In the genomic region with DNA sequence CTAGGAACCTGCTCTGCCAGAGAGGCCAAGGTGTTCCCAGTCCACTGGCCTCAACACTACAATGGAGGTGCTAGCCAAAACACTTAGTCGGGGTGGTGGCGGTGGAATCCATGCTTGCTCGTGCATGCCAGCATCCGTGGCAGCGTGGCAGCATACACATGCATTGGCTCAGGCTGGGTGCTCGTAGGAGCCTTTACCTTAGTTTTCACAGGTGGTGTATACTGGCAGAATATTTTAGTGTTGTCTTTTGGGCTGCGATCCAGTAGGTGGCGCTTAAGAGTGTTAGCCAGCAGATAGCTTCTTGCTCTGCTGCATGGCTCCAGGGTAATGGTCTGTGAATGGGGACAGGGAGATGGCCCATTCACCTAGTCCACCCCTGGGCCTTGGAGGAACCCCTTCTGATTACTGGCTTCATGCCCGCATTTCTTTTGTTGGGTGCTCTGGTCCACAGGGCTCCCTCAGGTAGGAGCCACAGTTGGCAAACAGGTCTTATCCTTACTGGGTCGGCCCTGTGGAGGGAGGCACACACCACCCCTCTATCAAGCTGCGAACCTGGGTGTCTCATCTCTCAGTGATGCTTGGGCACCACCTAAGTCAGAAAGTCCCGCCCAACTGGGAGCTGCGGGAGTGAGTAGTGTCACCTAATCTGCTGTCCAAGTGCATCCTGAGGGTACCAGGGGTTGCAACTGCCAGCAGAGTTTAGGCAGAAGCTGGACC, we compare ENCODE assay signal across 9 cellular contexts. TPM values are rescaled to one million over a fixed set of nuclear protein-coding genes. Genes with fewer than 3 reads are reported as not detected.
DNase-seq lines count a peak whose midpoint lies in the region; ATAC-seq lines count a peak whose summit lies in the region.
"Had no signal": no experiment of that assay in that cellular context is flagged by ENCODE, and none has a peak within 500 bp of the region (broad histone marks: within the 10 kb centered on the region; RNA-seq: fewer than 3 reads in every experiment).

No MANE protein-coding gene starts in this region.

- CTCF ChIA-PET in activated CD4-positive, alpha-beta memory T cell treated with anti-CD3 and anti-CD28 coated beads for 36 hours (lab: Charles Lee): interaction anchor here (1.0 to 1.3 kb wide), 3 partner anchors 11 to 25 kb away, joined by 3 to 4 read pairs (median 3); no protein-coding TSS in a partner anchor
- CTCF ChIA-PET in activated CD4-positive, alpha-beta memory T cell treated with anti-CD3 and anti-CD28 coated beads, Interleukin-2, amount 10 ng/mL, durations not matched to agents 7 days and 5 days (lab: Charles Lee): interaction anchor here (0.9 to 1.2 kb wide), 2 partner anchors 11 to 97 kb away, joined by 3 read pairs; no protein-coding TSS in a partner anchor

- H3K36me3 ChIP-seq in iPS DF 6.9 (ENCODE audit: control insufficient read depth, insufficient read depth, low read length): no peaks in the 10 kb centered on the region
- no peaks in the 10 kb centered on the region for H3K36me3 ChIP-seq in effector memory CD4-positive, alpha-beta T cell (ENCODE audit: control insufficient read depth, insufficient read depth, low read length)

- H3K9me3 Mint-ChIP-seq in activated CD4-positive, alpha-beta memory T cell treated with anti-CD3 and anti-CD28 coated beads for 36 hours: peaks cover 4% of the 10 kb centered on the region
- no peaks in the 10 kb centered on the region for H3K9me3 Mint-ChIP-seq in activated CD4-positive, alpha-beta memory T cell treated with anti-CD3 and anti-CD28 coated beads, Interleukin-2, amount 10 ng/mL, durations not matched to agents 7 days and 5 days

- no peak overlapping the region for H3K4me3 ChIP-seq in iPS DF 6.9 (ENCODE audit: low read length)
- no peak overlapping the region for H3K4me3 ChIP-seq in effector memory CD4-positive, alpha-beta T cell (ENCODE audit: insufficient read depth, low read depth, low read length, poor library complexity, severe bottlenecking)

- POLR2A ChIA-PET in activated CD4-positive, alpha-beta memory T cell treated with anti-CD3 and anti-CD28 coated beads for 36 hours (lab: Charles Lee): no interaction called here
- POLR2A ChIA-PET in activated CD4-positive, alpha-beta memory T cell treated with anti-CD3 and anti-CD28 coated beads, Interleukin-2, amount 10 ng/mL, durations not matched to agents 7 days and 5 days (lab: Charles Lee): no interaction called here

- no peaks in the 10 kb centered on the region for H3K27me3 ChIP-seq in iPS DF 6.9 (ENCODE audit: control insufficient read depth, insufficient read depth, low read length)
- no peaks in the 10 kb centered on the region for H3K27me3 ChIP-seq in effector memory CD4-positive, alpha-beta T cell (replicated peaks; ENCODE audit: control insufficient read depth, insufficient read depth, low read length, poor library complexity, severe bottlenecking)

- 0 out of 2 replicates have a peak, but pooled peaks cover 1% of the 10 kb centered on the region for H3K4me1 ChIP-seq in iPS DF 6.9 (ENCODE audit: control insufficient read depth, insufficient read depth, low read length)
- no peaks in the 10 kb centered on the region for H3K4me1 ChIP-seq in effector memory CD4-positive, alpha-beta T cell (ENCODE audit: control insufficient read depth, insufficient read depth, low read length, poor library complexity, severe bottlenecking)

- peaks cover 4% of the 10 kb centered on the region for H3K27me3 Mint-ChIP-seq in activated CD4-positive, alpha-beta memory T cell treated with anti-CD3 and anti-CD28 coated beads for 36 hours
- H3K27me3 Mint-ChIP-seq in activated CD4-positive, alpha-beta memory T cell treated with anti-CD3 and anti-CD28 coated beads, Interleukin-2, amount 10 ng/mL, durations not matched to agents 7 days and 5 days: no peaks in the 10 kb centered on the region

- H3K27ac ChIP-seq in iPS DF 6.9 (ENCODE audit: low read length): no peak overlapping the region
- H3K27ac ChIP-seq in effector memory CD4-positive, alpha-beta T cell (ENCODE audit: insufficient read depth, low read length, poor library complexity, severe bottlenecking): no peak overlapping the region

- peaks cover 2% of the 10 kb centered on the region for H3K36me3 Mint-ChIP-seq in activated CD4-positive, alpha-beta memory T cell treated with anti-CD3 and anti-CD28 coated beads for 36 hours
- no peaks in the 10 kb centered on the region for H3K36me3 Mint-ChIP-seq in activated CD4-positive, alpha-beta memory T cell treated with anti-CD3 and anti-CD28 coated beads, Interleukin-2, amount 10 ng/mL, durations not matched to agents 7 days and 5 days (ENCODE audit: low read depth)

- H3K9me3 ChIP-seq in iPS DF 6.9 (ENCODE audit: control insufficient read depth, insufficient read depth, low read length): no peaks in the 10 kb centered on the region
- no peaks in the 10 kb centered on the region for H3K9me3 ChIP-seq in effector memory CD4-positive, alpha-beta T cell (ENCODE audit: control insufficient read depth, low read length)

- ATAC-seq in HG02642 (IDR thresholded peaks at IDR 0.05; ENCODE audit: poor library complexity, unreplicated experiment): peak; percentile 67

- no CpG with 5 or more reads among the region's 13 CpGs for WGBS in iPS DF 6.9 (ENCODE audit: insufficient coverage, insufficient read length)

- H3K4me1 Mint-ChIP-seq in activated CD4-positive, alpha-beta memory T cell treated with anti-CD3 and anti-CD28 coated beads for 36 hours (ENCODE audit: low read depth): no peaks in the 10 kb centered on the region
- no peaks in the 10 kb centered on the region for H3K4me1 Mint-ChIP-seq in activated CD4-positive, alpha-beta memory T cell treated with anti-CD3 and anti-CD28 coated beads, Interleukin-2, amount 10 ng/mL, durations not matched to agents 7 days and 5 days

- intact Hi-C loops in activated CD4-positive, alpha-beta memory T cell treated with anti-CD3 and anti-CD28 coated beads for 36 hours (cut with micrococcal nuclease): no loop called here

- peak; percentile 17 for DNase-seq in activated CD4-positive, alpha-beta memory T cell treated with anti-CD3 and anti-CD28 coated beads for 36 hours
- DNase-seq in activated CD4-positive, alpha-beta memory T cell treated with anti-CD3 and anti-CD28 coated beads, Interleukin-2, amount 10 ng/mL, durations not matched to agents 7 days and 5 days: no peak
- peak; percentile 2 for DNase-seq in SW480 (ENCODE audit: low spot score)
- peak; percentile 16 for DNase-seq in iPS DF 6.9 (ENCODE audit: low read depth, low spot score)
- no peak for DNase-seq in foreskin melanocyte
- DNase-seq in effector memory CD4-positive, alpha-beta T cell: no peak
- no peak for DNase-seq in epidermal melanocyte (ENCODE audit: insufficient read length, low spot score)

- H3K4me3 Mint-ChIP-seq in activated CD4-positive, alpha-beta memory T cell treated with anti-CD3 and anti-CD28 coated beads for 36 hours: no peak overlapping the region
- no peak overlapping the region for H3K4me3 Mint-ChIP-seq in activated CD4-positive, alpha-beta memory T cell treated with anti-CD3 and anti-CD28 coated beads, Interleukin-2, amount 10 ng/mL, durations not matched to agents 7 days and 5 days

- H3K27ac Mint-ChIP-seq in activated CD4-positive, alpha-beta memory T cell treated with anti-CD3 and anti-CD28 coated beads for 36 hours: no peak overlapping the region
- H3K27ac Mint-ChIP-seq in activated CD4-positive, alpha-beta memory T cell treated with anti-CD3 and anti-CD28 coated beads, Interleukin-2, amount 10 ng/mL, durations not matched to agents 7 days and 5 days: no peak overlapping the region

RNA-seq across cellular contexts. Expression of a gene that starts 40.0 kb away (rescaled TPM):
- total RNA-seq in activated CD4-positive, alpha-beta memory T cell treated with anti-CD3 and anti-CD28 coated beads for 36 hours: not detected
- not detected for total RNA-seq in activated CD4-positive, alpha-beta memory T cell treated with anti-CD3 and anti-CD28 coated beads, Interleukin-2, amount 10 ng/mL, durations not matched to agents 7 days and 5 days
- total RNA-seq: skeletal muscle tissue had no signal

RNA-seq across cellular contexts. Expression of a gene that starts 57.1 kb away (rescaled TPM):
- total RNA-seq in activated CD4-positive, alpha-beta memory T cell treated with anti-CD3 and anti-CD28 coated beads for 36 hours: not detected
- total RNA-seq in activated CD4-positive, alpha-beta memory T cell treated with anti-CD3 and anti-CD28 coated beads, Interleukin-2, amount 10 ng/mL, durations not matched to agents 7 days and 5 days: not detected

Comparison
In these comparisons a context has a peak if more than half of its experiments do, and no peak if none do; other contexts are left out.
1. DNase-seq: peak in activated CD4-positive, alpha-beta memory T cell treated with anti-CD3 and anti-CD28 coated beads for 36 hours (single experiment), SW480 (single experiment) and iPS DF 6.9 (single experiment); none in activated CD4-positive, alpha-beta memory T cell treated with anti-CD3 and anti-CD28 coated beads, Interleukin-2, amount 10 ng/mL, durations not matched to agents 7 days and 5 days (single experiment), foreskin melanocyte (single experiment), effector memory CD4-positive, alpha-beta T cell (0 of 3) and epidermal melanocyte (single experiment).